8 cellular contexts compared by ENCODE assay signal in genomic region chr1:236282719-236283118, GRCh38. TPM values are rescaled to one million over a fixed set of nuclear protein-coding genes. Genes with fewer than 3 reads are reported as not detected.
DNase-seq lines count a peak whose midpoint lies in the region; ATAC-seq, FAIRE-seq and TF ChIP-seq lines count a peak whose summit lies in the region.

No MANE protein-coding gene starts in this region.

- no peaks in the 10 kb centered on the region for H3K36me3 ChIP-seq in HepG2 (replicated peaks in 1 of 2; ENCODE audit: control insufficient read depth in 1 of 2, insufficient read depth in 2 of 2, low read length in 2 of 2)
- H3K36me3 ChIP-seq in suprapubic skin, result no peaks in the 10 kb centered on the region
- no peaks in the 10 kb centered on the region for H3K36me3 ChIP-seq in sigmoid colon

- TF ChIP-seq POLR2A in HepG2 (IDR thresholded peaks at IDR 0.05; ENCODE audit: insufficient read depth in 1 of 2, low read depth in 2 of 2, low read length in 2 of 2) (no peak), suprapubic skin (IDR thresholded peaks at IDR 0.05) (no peak), sigmoid colon (IDR thresholded peaks at IDR 0.05) (no peak)

- no peak for ATAC-seq in activated CD8-positive, alpha-beta memory T cell treated with anti-CD3 and anti-CD28 coated beads, Interleukin-2, amount 10 ng/mL, durations not matched to agents 7 days and 5 days
- no peak for ATAC-seq in activated CD8-positive, alpha-beta T cell treated with anti-CD3 and anti-CD28 coated beads, Interleukin-2, amount 10 ng/mL, durations not matched to agents 7 days and 5 days
- ATAC-seq in HepG2, result no peak

- no peak overlapping the region for H2AFZ ChIP-seq in HepG2 (ENCODE audit: low read length)

- no peak for FAIRE-seq in HepG2 (lab: Jason Lieb, UNC)

- H3K27ac ChIP-seq in HepG2 (ENCODE audit: extremely low read length, insufficient read depth, low read length), result no peak overlapping the region
- no peak overlapping the region for H3K27ac ChIP-seq in suprapubic skin
- H3K27ac ChIP-seq in sigmoid colon, result peak overlapping the region in 1 of 4 donors; percentile 91

- CTCF ChIA-PET in activated CD8-positive, alpha-beta memory T cell treated with anti-CD3 and anti-CD28 coated beads, Interleukin-2, amount 10 ng/mL, durations not matched to agents 7 days and 5 days (lab: Charles Lee), result no interaction called here
- CTCF ChIA-PET in activated CD8-positive, alpha-beta T cell treated with anti-CD3 and anti-CD28 coated beads, Interleukin-2, amount 10 ng/mL, durations not matched to agents 7 days and 5 days (lab: Charles Lee), result interaction anchor here (0.6 kb wide), 1 partner anchor 26 kb away, joined by 3 read pairs; no protein-coding TSS in a partner anchor
- CTCF ChIA-PET in HepG2 (lab: Yijun Ruan, JAX; ENCODE audit: low intra/inter-chr PET ratio, low total read pairs), result no interaction called here

- H3K9me3 ChIP-seq in HepG2 (ENCODE audit: low read length) (no peaks in the 10 kb centered on the region), suprapubic skin (no peaks in the 10 kb centered on the region), sigmoid colon (no peaks in the 10 kb centered on the region)

- TF ChIP-seq CTCF in HepG2 (CRISPR knock-in tag; IDR thresholded peaks at IDR 0.05) (no peak), suprapubic skin (IDR thresholded peaks at IDR 0.05) (no peak), sigmoid colon (IDR thresholded peaks at IDR 0.05) (no peak)

- H3K4me1 ChIP-seq in HepG2 (ENCODE audit: insufficient read depth, low read length) (peaks cover 17% of the 10 kb centered on the region), suprapubic skin (peaks cover 15% of the 10 kb centered on the region), sigmoid colon (peaks cover 0 to 16% (median 11%) of the 10 kb centered on the region in 4 donors)

- intact Hi-C loops in HepG2 (cut with micrococcal nuclease; ENCODE audit: unreplicated experiment) (loop anchor here (5.0 kb wide), 2 partner anchors 210 to 250 kb away; no protein-coding TSS in a partner anchor), sigmoid colon (cut with DNase I) (loop anchor here (5.0 to 10.0 kb wide), 5 partner anchors 140 to 512 kb away; partner anchors contain the start of genes GPR137B, HEATR1, LGALS8 and MTR)

- peak overlapping the region; percentile 32; the same call in 1 of the 2 replicates for H3K9ac ChIP-seq in HepG2 (ENCODE audit: insufficient read depth, low read depth, low read length)

- H4K20me1 ChIP-seq in HepG2 (ENCODE audit: insufficient read depth, low read length), result no peaks in the 10 kb centered on the region

- H3K9me3 Mint-ChIP-seq in activated CD8-positive, alpha-beta memory T cell treated with anti-CD3 and anti-CD28 coated beads, Interleukin-2, amount 10 ng/mL, durations not matched to agents 7 days and 5 days (ENCODE audit: low read depth), result no peaks in the 10 kb centered on the region
- no peaks in the 10 kb centered on the region for H3K9me3 Mint-ChIP-seq in activated CD8-positive, alpha-beta T cell treated with anti-CD3 and anti-CD28 coated beads, Interleukin-2, amount 10 ng/mL, durations not matched to agents 7 days and 5 days (ENCODE audit: insufficient read depth)

- H3K4me3 Mint-ChIP-seq in activated CD8-positive, alpha-beta memory T cell treated with anti-CD3 and anti-CD28 coated beads, Interleukin-2, amount 10 ng/mL, durations not matched to agents 7 days and 5 days, result peak overlapping the region; percentile 89
- H3K4me3 Mint-ChIP-seq in activated CD8-positive, alpha-beta T cell treated with anti-CD3 and anti-CD28 coated beads, Interleukin-2, amount 10 ng/mL, durations not matched to agents 7 days and 5 days, result peak overlapping the region; percentile 87

- in situ Hi-C loops in HepG2 (cut with HindIII; ENCODE audit: extremely low pct_ligation_motif_present, low pct_unique_long_range_greater_than_20kb), result no loop called here

- peaks cover 4 to 22% of the 10 kb centered on the region in 2 experiments; a peak in 3 of 5 replicates for H3K27me3 ChIP-seq in HepG2 (ENCODE audit: control insufficient read depth in 1 of 2, insufficient read depth in 2 of 2, low read length in 2 of 2)
- peaks cover 5% of the 10 kb centered on the region for H3K27me3 ChIP-seq in suprapubic skin
- H3K27me3 ChIP-seq in sigmoid colon, result no peaks in the 10 kb centered on the region

- no TSS peak for BruUV-seq in HepG2 (replicated peaks; lab: Mats Ljungman, UMichigan)

- H3K4me2 ChIP-seq in HepG2 (ENCODE audit: low read depth, low read length), result peak overlapping the region; percentile 89

- 70% methylated on average over 2 of the region's 2 CpGs for WGBS in HepG2 (ENCODE audit: low lambda C conversion rate)
- WGBS in suprapubic skin, result 59% methylated on average over 2 of the region's 2 CpGs
- WGBS in sigmoid colon, 2 donors, result 64 to 70% methylated on average over 2 of the region's 2 CpGs

- H3K27ac Mint-ChIP-seq in activated CD8-positive, alpha-beta memory T cell treated with anti-CD3 and anti-CD28 coated beads, Interleukin-2, amount 10 ng/mL, durations not matched to agents 7 days and 5 days, result peak overlapping the region; percentile 69
- peak overlapping the region; percentile 63 for H3K27ac Mint-ChIP-seq in activated CD8-positive, alpha-beta T cell treated with anti-CD3 and anti-CD28 coated beads, Interleukin-2, amount 10 ng/mL, durations not matched to agents 7 days and 5 days

- POLR2A ChIA-PET in activated CD8-positive, alpha-beta T cell treated with anti-CD3 and anti-CD28 coated beads, Interleukin-2, amount 10 ng/mL, durations not matched to agents 7 days and 5 days (lab: Charles Lee), result interaction anchor here (0.6 kb wide), 1 partner anchor 167 kb away, joined by 3 read pairs; no protein-coding TSS in a partner anchor
- POLR2A ChIA-PET in HepG2 (lab: Yijun Ruan, JAX), result no interaction called here

- H3K4me3 ChIP-seq in HepG2 (replicated peaks in 1 of 3; ENCODE audit: insufficient read depth in 1 of 3, low read depth in 2 of 3, low read length in 3 of 3) (peak overlapping the region; percentile 61 to 90 (median 70); a peak in 4 of 6 replicates), suprapubic skin (peak overlapping the region; percentile 90), sigmoid colon (peak overlapping the region in 2 of 4 donors; percentile 92 to 97)

- no peak for DNase-seq in activated CD8-positive, alpha-beta memory T cell treated with anti-CD3 and anti-CD28 coated beads, Interleukin-2, amount 10 ng/mL, durations not matched to agents 7 days and 5 days
- DNase-seq in activated CD8-positive, alpha-beta memory T cell treated with anti-CD3 and anti-CD28 coated beads, Interleukin-2, amount 50 U/mL, for 4 hours, result no peak
- DNase-seq in activated CD8-positive, alpha-beta T cell treated with anti-CD3 and anti-CD28 coated beads, Interleukin-2, amount 10 ng/mL, durations not matched to agents 7 days and 5 days, result no peak
- DNase-seq in HepG2 (ENCODE audit: low spot score) (no peak), suprapubic skin (ENCODE audit: low spot score in 2 of 2) (no peak), NCI-H226 (no peak), DMS153 treated with DMSO at 0.1 percent for 48 hours (lab: John Stamatoyannopoulos, UW; ENCODE audit: unreplicated experiment) (no peak), sigmoid colon (no peak)

- TF ChIP-seq RAD21 in HepG2 (CRISPR knock-in tag; IDR thresholded peaks at IDR 0.05), result no peak

- peaks cover 40% of the 10 kb centered on the region for H3K4me1 Mint-ChIP-seq in activated CD8-positive, alpha-beta memory T cell treated with anti-CD3 and anti-CD28 coated beads, Interleukin-2, amount 10 ng/mL, durations not matched to agents 7 days and 5 days
- peaks cover 41% of the 10 kb centered on the region for H3K4me1 Mint-ChIP-seq in activated CD8-positive, alpha-beta T cell treated with anti-CD3 and anti-CD28 coated beads, Interleukin-2, amount 10 ng/mL, durations not matched to agents 7 days and 5 days (ENCODE audit: low read depth)

- peaks cover 1% of the 10 kb centered on the region for H3K36me3 Mint-ChIP-seq in activated CD8-positive, alpha-beta memory T cell treated with anti-CD3 and anti-CD28 coated beads, Interleukin-2, amount 10 ng/mL, durations not matched to agents 7 days and 5 days
- no peaks in the 10 kb centered on the region for H3K36me3 Mint-ChIP-seq in activated CD8-positive, alpha-beta T cell treated with anti-CD3 and anti-CD28 coated beads, Interleukin-2, amount 10 ng/mL, durations not matched to agents 7 days and 5 days (ENCODE audit: low read depth)

- no peaks in the 10 kb centered on the region for H3K79me2 ChIP-seq in HepG2 (ENCODE audit: insufficient read depth, low read length)

- no peak for TF ChIP-seq EP300 in HepG2 (IDR thresholded peaks at IDR 0.05; ENCODE audit: low read depth in 2 of 2, low read length in 2 of 2)
- no peak for TF ChIP-seq EP300 in HepG2 (CRISPR knock-in tag; IDR thresholded peaks at IDR 0.05; ENCODE audit: borderline replicate concordance)
- TF ChIP-seq EP300 in suprapubic skin (IDR thresholded peaks at IDR 0.05), result no peak
- TF ChIP-seq EP300 in sigmoid colon (IDR thresholded peaks at IDR 0.05), result no peak

- peaks cover 9% of the 10 kb centered on the region for H3K27me3 Mint-ChIP-seq in activated CD8-positive, alpha-beta memory T cell treated with anti-CD3 and anti-CD28 coated beads, Interleukin-2, amount 10 ng/mL, durations not matched to agents 7 days and 5 days
- H3K27me3 Mint-ChIP-seq in activated CD8-positive, alpha-beta T cell treated with anti-CD3 and anti-CD28 coated beads, Interleukin-2, amount 10 ng/mL, durations not matched to agents 7 days and 5 days (ENCODE audit: low read depth), result peaks cover 3% of the 10 kb centered on the region

RNA-seq across cellular contexts. Expression of gene ERO1B, which starts 1.0 kb away (rescaled TPM):
- total RNA-seq in activated CD8-positive, alpha-beta memory T cell treated with anti-CD3 and anti-CD28 coated beads, Interleukin-2, amount 10 ng/mL, durations not matched to agents 7 days and 5 days, result 1 to 10 TPM; 2.6 to 4.8 TPM
- total RNA-seq in activated CD8-positive, alpha-beta T cell treated with anti-CD3 and anti-CD28 coated beads, Interleukin-2, amount 10 ng/mL, durations not matched to agents 7 days and 5 days, result 1 to 10 TPM; 1.3 to 1.6 TPM
- total RNA-seq in HepG2 (2016; rRNA removed; fragmentation: Illumina TruSeq; extraction: Trizol), result 0.86 and 1.6 TPM in 2 replicates
- 0.09 and 0.10 TPM in 2 replicates for total RNA-seq in HepG2 (2016; cell fraction: cytosol; rRNA removed; fragmentation: Illumina TruSeq; extraction: Trizol; ENCODE audit: low read depth)
- total RNA-seq in HepG2 (2016; cell fraction: insoluble cytoplasmic fraction; rRNA removed; fragmentation: Illumina TruSeq; extraction: Trizol), result 1.1 and 1.6 TPM in 2 replicates
- total RNA-seq in HepG2 (2016; cell fraction: membrane; rRNA removed; fragmentation: Illumina TruSeq; extraction: Trizol), result 0.31 and 0.96 TPM in 2 replicates
- total RNA-seq in HepG2 (2016; cell fraction: nucleus; rRNA removed; fragmentation: Illumina TruSeq; extraction: Trizol), result 2.3 and 2.4 TPM in 2 replicates
- 1.9 and 2.1 TPM in 2 replicates for polyA plus RNA-seq in HepG2 (2011; rRNA removed)
- polyA plus RNA-seq in HepG2 (2011; cell fraction: cytosol; rRNA removed), result 0.56 and 1.4 TPM in 2 replicates
- 1.2 and 1.8 TPM in 2 replicates for polyA plus RNA-seq in HepG2 (2011; cell fraction: nucleus; rRNA removed)
- polyA plus RNA-seq in HepG2 (2012), result 3.9 and 5.0 TPM in 2 replicates
- polyA plus RNA-seq in HepG2 (2016; cell fraction: cytosol; fragmentation: Illumina TruSeq; extraction: Trizol; ENCODE audit: low read depth), result 0.08 and 0.12 TPM in 2 replicates
- 0.70 and 0.93 TPM in 2 replicates for polyA plus RNA-seq in HepG2 (2016; cell fraction: insoluble cytoplasmic fraction; fragmentation: Illumina TruSeq; extraction: Trizol; ENCODE audit: low read depth)
- polyA plus RNA-seq in HepG2 (2016; cell fraction: membrane; fragmentation: Illumina TruSeq; extraction: Trizol; ENCODE audit: low read depth), result 0.16 and 0.22 TPM in 2 replicates
- 3.3 and 4.7 TPM in 2 replicates for polyA plus RNA-seq in HepG2 (2016; cell fraction: nucleus; fragmentation: Illumina TruSeq; extraction: Trizol; ENCODE audit: insufficient read depth, low read depth)
- 0.51 and 0.78 TPM in 2 replicates for polyA minus RNA-seq in HepG2 (2011; rRNA and poly(A)+ RNA removed; ENCODE audit: low replicate concordance)
- polyA minus RNA-seq in HepG2 (2011; cell fraction: cytosol; rRNA and poly(A)+ RNA removed), result 2.4 and 3.9 TPM in 2 replicates
- 4.4 and 4.7 TPM in 2 replicates for polyA minus RNA-seq in HepG2 (2011; cell fraction: nucleus; rRNA and poly(A)+ RNA removed)
- 10 to 100 TPM in 1 of 4 donors, 1 to 10 TPM in 3; 2.9 to 11.7 (median 4.2) TPM for total RNA-seq in suprapubic skin
- total RNA-seq in sigmoid colon, result 10 to 100 TPM in 3 of 4 donors, 1 to 10 TPM in 1; 9.0 to 17.2 (median 13.7) TPM
- 1 to 10 TPM; 1.2 to 2.1 (median 1.4) TPM for polyA plus RNA-seq in sigmoid colon
